8 cellular contexts compared by ENCODE assay signal in the genomic region with DNA sequence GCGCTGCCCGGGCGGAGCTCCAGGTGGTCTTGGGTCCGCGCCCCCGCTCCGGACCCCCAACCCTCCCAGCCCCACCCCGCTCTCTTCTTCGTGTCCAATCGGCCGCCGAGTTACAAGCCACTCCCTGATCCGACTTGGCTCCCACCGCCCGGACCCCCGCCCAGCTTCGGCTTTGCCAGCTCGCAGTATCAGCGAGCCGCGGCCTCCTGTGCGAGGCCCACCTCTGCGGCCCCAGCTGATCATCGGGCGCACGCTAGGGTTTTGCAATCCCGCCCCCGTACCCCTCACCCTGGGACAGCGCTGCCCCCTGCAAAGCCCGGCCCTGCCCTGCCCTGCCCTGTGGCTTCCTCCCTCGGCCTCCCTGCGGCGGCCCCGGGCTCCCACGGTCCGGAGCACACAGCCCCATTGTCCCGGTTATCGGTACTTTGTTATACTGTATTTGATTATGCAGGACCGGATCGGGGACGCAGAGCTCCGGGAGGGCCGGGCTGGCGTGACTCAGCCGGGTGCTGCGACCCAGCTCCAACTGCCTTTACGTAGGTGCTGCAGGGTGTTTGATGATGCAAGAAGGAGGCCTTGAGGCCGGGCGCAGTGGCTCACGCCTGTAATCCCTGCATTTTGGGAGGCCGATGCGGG. TPM values are rescaled to one million over a fixed set of nuclear protein-coding genes. Genes with fewer than 3 reads are reported as not detected.
DNase-seq lines count a peak whose midpoint lies in the region; ATAC-seq and TF ChIP-seq lines count a peak whose summit lies in the region.

No MANE protein-coding gene starts in this region.

- peaks cover 10% of the 10 kb centered on the region; the same call in 1 of the 2 replicates for H3K79me2 ChIP-seq in HCT116 (ENCODE audit: insufficient read depth, low read length)

- H3K27ac ChIP-seq in CD4-positive, alpha-beta T cell (ENCODE audit: low read depth, low read length) = peak overlapping the region; percentile 84
- peak overlapping the region; percentile 96 for H3K27ac ChIP-seq in HCT116 (ENCODE audit: low read depth, low read length)

- POLR2A ChIA-PET in CD4-positive, alpha-beta T cell (lab: Charles Lee) = interaction anchor here (0.6 to 2.5 kb wide), 16 partner anchors 12 to 423 kb away, joined by 3 to 17 read pairs (median 6); partner anchors contain the start of genes ATP13A1, GMIP, ZNF101 and ZNF14
- POLR2A ChIA-PET in HCT116 (lab: Charles Lee) = interaction anchor here (0.9 kb wide), 1 partner anchor 26 kb away, joined by 3 read pairs; no protein-coding TSS in a partner anchor

- no peaks in the 10 kb centered on the region for H3K9me2 ChIP-seq in HCT116 (ENCODE audit: insufficient read depth)

- H3K27ac Mint-ChIP-seq in CD4-positive, alpha-beta T cell = peak overlapping the region; percentile 87
- H3K27ac Mint-ChIP-seq in glutamatergic neuron (ENCODE audit: unreplicated experiment) = peak overlapping the region; percentile 97

- H3K4me2 ChIP-seq in HCT116 (ENCODE audit: low read length) = peak overlapping the region; percentile 97

- peak overlapping the region; percentile 89 for H3K4me3 Mint-ChIP-seq in CD4-positive, alpha-beta T cell
- H3K4me3 Mint-ChIP-seq in glutamatergic neuron (ENCODE audit: unreplicated experiment) = peak overlapping the region; percentile 80

- peak; percentile 18 for ATAC-seq in CD4-positive, alpha-beta T cell (ENCODE audit: poor library complexity)
- ATAC-seq in HCT116 (peak; percentile 62), GM18858 (IDR thresholded peaks at IDR 0.05; ENCODE audit: unreplicated experiment) (no peak)

- peak overlapping the region; percentile 67 to 76 for H3K4me3 ChIP-seq in HCT116 (replicated peaks in 1 of 2; ENCODE audit: low read depth in 1 of 2, low read length in 2 of 2)
- peak overlapping the region; percentile 47 for H3K4me3 ChIP-seq in retinal pigment epithelial cell (ENCODE audit: low read length)

- TF ChIP-seq RAD21 in HCT116 (IDR thresholded peaks at IDR 0.05; ENCODE audit: low read depth) = no peak

- peak overlapping the region; percentile 92 for H3K9ac ChIP-seq in HCT116 (ENCODE audit: low read length)

- H3K27me3 Mint-ChIP-seq in CD4-positive, alpha-beta T cell = no peaks in the 10 kb centered on the region
- H3K27me3 Mint-ChIP-seq in glutamatergic neuron (ENCODE audit: unreplicated experiment) = peaks cover 20% of the 10 kb centered on the region

- peaks cover 31% of the 10 kb centered on the region for H3K4me1 Mint-ChIP-seq in CD4-positive, alpha-beta T cell (ENCODE audit: low read depth)
- peaks cover 20% of the 10 kb centered on the region for H3K4me1 Mint-ChIP-seq in glutamatergic neuron (ENCODE audit: low read depth, unreplicated experiment)

- no peak overlapping the region for H2AFZ ChIP-seq in HCT116 (ENCODE audit: low read depth, low read length, poor library complexity, severe bottlenecking)

- H3K4me1 ChIP-seq in HCT116 (ENCODE audit: control insufficient read depth in 1 of 2, insufficient read depth in 2 of 2, low read length in 2 of 2) = peaks cover 4 to 22% of the 10 kb centered on the region in 2 experiments

- no peaks in the 10 kb centered on the region for H3K27me3 ChIP-seq in CD4-positive, alpha-beta T cell (ENCODE audit: control insufficient read depth, insufficient read depth, low read length)
- no peaks in the 10 kb centered on the region for H3K27me3 ChIP-seq in HCT116 (ENCODE audit: insufficient read depth, low read length)

- H4K20me1 ChIP-seq in HCT116 (ENCODE audit: insufficient read depth) = no peaks in the 10 kb centered on the region

- TF ChIP-seq CTCF in CD4-positive, alpha-beta T cell (IDR thresholded peaks at IDR 0.05) = no peak
- TF ChIP-seq CTCF in HCT116 (IDR thresholded peaks at IDR 0.05 in 2 of 3, conservative IDR thresholded peaks at IDR 0.05 in 1 of 3; ENCODE audit: borderline replicate concordance in 1 of 3, insufficient read depth in 1 of 3, low read depth in 2 of 3, low read length in 2 of 3) = no peak
- TF ChIP-seq CTCF in glutamatergic neuron (IDR thresholded peaks at IDR 0.05; ENCODE audit: partially characterized antibody, unreplicated experiment) = no peak
- TF ChIP-seq CTCF in retinal pigment epithelial cell (conservative IDR thresholded peaks at IDR 0.05; ENCODE audit: low read depth, low read length) = no peak

- peaks cover 60% of the 10 kb centered on the region for H3K36me3 Mint-ChIP-seq in CD4-positive, alpha-beta T cell (ENCODE audit: low read depth)
- H3K36me3 Mint-ChIP-seq in glutamatergic neuron (ENCODE audit: unreplicated experiment) = peaks cover 11% of the 10 kb centered on the region

- RAD21 ChIA-PET in HCT116 (lab: Charles Lee; ENCODE audit: low non-redundant PET in 1 of 2, low total read pairs in 2 of 2, uncharacterized antibody in 2 of 2, unreplicated experiment in 2 of 2) = interaction anchor here in 1 of 2 experiments (0.7 kb wide), 2 partner anchors 63 to 77 kb away, joined by 3 read pairs; no protein-coding TSS in a partner anchor

- BruUV-seq in HCT116 (replicated peaks; lab: Mats Ljungman, UMichigan) = no TSS peak

- H3K9me3 Mint-ChIP-seq in CD4-positive, alpha-beta T cell = no peaks in the 10 kb centered on the region
- H3K9me3 Mint-ChIP-seq in glutamatergic neuron (ENCODE audit: unreplicated experiment) = peaks cover 24% of the 10 kb centered on the region

- H3K9me3 ChIP-seq in CD4-positive, alpha-beta T cell (ENCODE audit: control insufficient read depth, low read length) = no peaks in the 10 kb centered on the region
- no peaks in the 10 kb centered on the region for H3K9me3 ChIP-seq in HCT116 (ENCODE audit: control insufficient read depth in 1 of 2, insufficient read depth in 1 of 2, low read depth in 1 of 2, low read length in 2 of 2)

- CTCF ChIA-PET in CD4-positive, alpha-beta T cell (lab: Charles Lee) = interaction anchor here (0.8 to 2.5 kb wide), 7 partner anchors 8 to 99 kb away, joined by 3 to 10 read pairs (median 3); partner anchors contain the start of gene GMIP
- CTCF ChIA-PET in HCT116 (lab: Charles Lee) = interaction anchor here (0.6 to 0.7 kb wide), 2 partner anchors 15 to 98 kb away, joined by 3 to 6 read pairs; no protein-coding TSS in a partner anchor

- intact Hi-C loops in CD4-positive, alpha-beta T cell (cut with DNase I, micrococcal nuclease) = loop anchor here (1.0 to 5.0 kb wide), 6 partner anchors 10 to 329 kb away; partner anchors contain the start of genes GMIP (in 2 of the 2), ATP13A1 (in 1 of the 2) and PBX4 (in 1 of the 2)
- intact Hi-C loops in HCT116 (cut with micrococcal nuclease) = no loop called here

- TF ChIP-seq POLR2A in HCT116 (IDR thresholded peaks at IDR 0.05; ENCODE audit: borderline replicate concordance, extremely low read depth, insufficient read depth, insufficient read length) = no peak

- H3K36me3 ChIP-seq in HCT116 (ENCODE audit: control insufficient read depth in 1 of 2, insufficient read depth in 2 of 2, low read length in 2 of 2) = peaks cover 2 to 5% of the 10 kb centered on the region in 2 experiments; a peak in 2 of 4 replicates

- DNase-seq in CD4-positive, alpha-beta T cell = peak in 7 of 10 experiments; percentile 22 to 59 (median 33)
- peak; percentile 61 for DNase-seq in HCT116 (ENCODE audit: low read depth, low spot score)
- DNase-seq in NCI-H774 (lab: John Stamatoyannopoulos, UW) = peak; percentile 42
- peak; percentile 82 for DNase-seq in activated effector memory CD4-positive, alpha-beta T cell treated with anti-CD3 and anti-CD28 coated beads, Interleukin-2, amount 50 U/mL, for 16 hours
- DNase-seq in glutamatergic neuron = peak; percentile 94
- peak; percentile 51 for DNase-seq in retinal pigment epithelial cell (ENCODE audit: low read depth)
- no peak for DNase-seq in GM19238 (ENCODE audit: insufficient read length, low spot score)

TF ChIP-seq in HCT116, 20 proteins besides CTCF, POLR2A, EP300 and RAD21 (continues in another document):
- no peak for TF ChIP-seq EZH2phosphoT487 (IDR thresholded peaks at IDR 0.05; ENCODE audit: borderline replicate concordance)
- TF ChIP-seq, protein P1, sequence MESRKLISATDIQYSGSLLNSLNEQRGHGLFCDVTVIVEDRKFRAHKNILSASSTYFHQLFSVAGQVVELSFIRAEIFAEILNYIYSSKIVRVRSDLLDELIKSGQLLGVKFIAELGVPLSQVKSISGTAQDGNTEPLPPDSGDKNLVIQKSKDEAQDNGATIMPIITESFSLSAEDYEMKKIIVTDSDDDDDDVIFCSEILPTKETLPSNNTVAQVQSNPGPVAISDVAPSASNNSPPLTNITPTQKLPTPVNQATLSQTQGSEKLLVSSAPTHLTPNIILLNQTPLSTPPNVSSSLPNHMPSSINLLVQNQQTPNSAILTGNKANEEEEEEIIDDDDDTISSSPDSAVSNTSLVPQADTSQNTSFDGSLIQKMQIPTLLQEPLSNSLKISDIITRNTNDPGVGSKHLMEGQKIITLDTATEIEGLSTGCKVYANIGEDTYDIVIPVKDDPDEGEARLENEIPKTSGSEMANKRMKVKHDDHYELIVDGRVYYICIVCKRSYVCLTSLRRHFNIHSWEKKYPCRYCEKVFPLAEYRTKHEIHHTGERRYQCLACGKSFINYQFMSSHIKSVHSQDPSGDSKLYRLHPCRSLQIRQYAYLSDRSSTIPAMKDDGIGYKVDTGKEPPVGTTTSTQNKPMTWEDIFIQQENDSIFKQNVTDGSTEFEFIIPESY (IDR thresholded peaks at IDR 0.05; ENCODE audit: extremely low read depth, insufficient replicate concordance, low read length) = no peak
- no peak for TF ChIP-seq ELF1 (IDR thresholded peaks at IDR 0.05; ENCODE audit: borderline replicate concordance, low read depth)

RNA-seq across cellular contexts. Expression of gene LPAR2, which starts 0.6 kb away (rescaled TPM):
- total RNA-seq in CD4-positive, alpha-beta T cell = 10 to 100 TPM; 85.9 to 93.7 TPM
- total RNA-seq in HCT116 (2021; ENCODE audit: unreplicated experiment) = 28.2 TPM
- 33.0 and 41.7 TPM in 2 replicates for polyA plus RNA-seq in HCT116 (2012)
- total RNA-seq in glutamatergic neuron (ENCODE audit: unreplicated experiment) = 364 TPM

RNA-seq across cellular contexts. Expression of gene PBX4, which starts 10.1 kb away (rescaled TPM):
- total RNA-seq in CD4-positive, alpha-beta T cell = 10 to 100 TPM; 50.1 to 51.8 TPM
- total RNA-seq in HCT116 (2021; ENCODE audit: unreplicated experiment) (11.6 TPM), glutamatergic neuron (ENCODE audit: unreplicated experiment) (56.1 TPM)
- polyA plus RNA-seq in HCT116 (2012) = 8.1 and 10.2 TPM in 2 replicates

RNA-seq across cellular contexts. Expression of gene GMIP, which starts 14.8 kb away (rescaled TPM):
- total RNA-seq in CD4-positive, alpha-beta T cell = 10 to 100 TPM; 89.6 to 97.0 TPM
- 16.3 TPM for total RNA-seq in HCT116 (2021; ENCODE audit: unreplicated experiment)
- polyA plus RNA-seq in HCT116 (2012) = 13.1 and 13.7 TPM in 2 replicates
- total RNA-seq in glutamatergic neuron (ENCODE audit: unreplicated experiment) = 204 TPM

RNA-seq across cellular contexts. Expression of gene ATP13A1, which starts 34.9 kb away (rescaled TPM):
- total RNA-seq in CD4-positive, alpha-beta T cell = 10 to 100 TPM; 84.8 to 87.6 TPM
- total RNA-seq in HCT116 (2021; ENCODE audit: unreplicated experiment) = 73.7 TPM
- polyA plus RNA-seq in HCT116 (2012) = 60.8 and 78.1 TPM in 2 replicates
- 92.7 TPM for total RNA-seq in glutamatergic neuron (ENCODE audit: unreplicated experiment)

RNA-seq across cellular contexts. Expression of gene ZNF101, which starts 40.0 kb away (rescaled TPM):
- 10 to 100 TPM; 58.8 to 60.6 TPM for total RNA-seq in CD4-positive, alpha-beta T cell
- total RNA-seq in HCT116 (2021; ENCODE audit: unreplicated experiment) (12.8 TPM), glutamatergic neuron (ENCODE audit: unreplicated experiment) (8.0 TPM)
- 4.2 and 5.3 TPM in 2 replicates for polyA plus RNA-seq in HCT116 (2012)
